In the genomic region with DNA sequence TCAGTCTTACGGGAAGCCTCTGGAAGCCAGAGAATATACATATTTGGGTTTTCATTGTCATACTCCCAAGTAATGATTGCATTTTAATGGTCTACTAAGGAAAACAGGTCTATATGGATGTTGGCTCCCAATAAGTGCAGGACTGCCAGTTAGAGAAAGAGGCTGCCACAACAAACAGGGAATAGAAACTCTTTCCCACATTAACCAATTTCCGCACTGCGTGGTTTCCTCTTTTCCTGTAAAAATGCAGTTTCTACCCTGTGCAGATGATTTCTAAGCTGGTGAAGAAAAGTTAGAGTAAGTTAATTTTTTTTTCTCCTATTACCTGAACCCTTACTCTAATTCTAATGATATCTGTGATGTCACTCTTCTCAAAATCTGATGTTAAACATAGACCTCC, we compare ENCODE assay signal across 17 cellular contexts.
"Had no signal": no experiment of that assay in that cellular context is flagged by ENCODE, and none has a peak within 500 bp of the region (broad histone marks: within the 10 kb centered on the region; RNA-seq: fewer than 3 reads in every experiment).

No MANE protein-coding gene starts in this region.

- ATAC-seq: foreskin keratinocyte; left lobe of liver; stimulated activated memory B cell treated with anti-CD40 and anti-IgM and Interleukin-4, amounts not matched to agents 10 μg/mL and 1 μg/mL and 100 μg/mL, for 72 hours; T-cell; WTC11 had no signal

- H3K4me3 ChIP-seq: esophagus squamous epithelium, right atrium auricular region, transverse colon had no signal

- H3K9me3 ChIP-seq: esophagus squamous epithelium, right atrium auricular region had no signal

- H3K4me3 Mint-ChIP-seq: activated CD4-positive, alpha-beta T cell treated with anti-CD3 and anti-CD28 coated beads, Interleukin-2, amount 10 ng/mL, durations not matched to agents 7 days and 5 days; activated naive CD8-positive, alpha-beta T cell; stimulated activated memory B cell treated with anti-CD40 and anti-IgM and Interleukin-4, amounts not matched to agents 10 μg/mL and 1 μg/mL and 100 μg/mL, for 72 hours; T-cell; WTC11 had no signal

- H3K27ac ChIP-seq: foreskin keratinocyte, parathyroid adenoma, right atrium auricular region, transverse colon had no signal

- H3K27me3 ChIP-seq: esophagus squamous epithelium, foreskin keratinocyte, right atrium auricular region, transverse colon had no signal

- H3K36me3 ChIP-seq: esophagus squamous epithelium, right atrium auricular region, transverse colon had no signal

- DNase-seq: activated CD4-positive, alpha-beta T cell treated with anti-CD3 and anti-CD28 coated beads, Interleukin-2, amount 10 ng/mL, durations not matched to agents 7 days and 5 days; activated effector memory CD4-positive, alpha-beta T cell treated with Interleukin-2 at 50 U/mL for 16 hours; activated T-cell treated with anti-CD3 and anti-CD28 coated beads, Interleukin-2, amount 50 U/mL, for 1 hour; anterior cingulate cortex; esophagus squamous epithelium; foreskin keratinocyte; head of caudate nucleus; islet precursor cell; small intestine; T-cell; transverse colon had no signal

- H3K27me3 Mint-ChIP-seq: activated CD4-positive, alpha-beta T cell treated with anti-CD3 and anti-CD28 coated beads, Interleukin-2, amount 10 ng/mL, durations not matched to agents 7 days and 5 days; activated naive CD8-positive, alpha-beta T cell; stimulated activated memory B cell treated with anti-CD40 and anti-IgM and Interleukin-4, amounts not matched to agents 10 μg/mL and 1 μg/mL and 100 μg/mL, for 72 hours; T-cell had no signal

- H3K4me1 ChIP-seq: transverse colon had no signal

- H3K27ac Mint-ChIP-seq: activated CD4-positive, alpha-beta T cell treated with anti-CD3 and anti-CD28 coated beads, Interleukin-2, amount 10 ng/mL, durations not matched to agents 7 days and 5 days; stimulated activated memory B cell treated with anti-CD40 and anti-IgM and Interleukin-4, amounts not matched to agents 10 μg/mL and 1 μg/mL and 100 μg/mL, for 72 hours; WTC11 had no signal
